17 cellular contexts compared by ENCODE assay signal in genomic region chr5:131302506-131302905, GRCh38. TPM values are rescaled to one million over a fixed set of nuclear protein-coding genes. Genes with fewer than 3 reads are reported as not detected.
DNase-seq lines count a peak whose midpoint lies in the region; ATAC-seq and TF ChIP-seq lines count a peak whose summit lies in the region.
"Had no signal": no experiment of that assay in that cellular context is flagged by ENCODE, and none has a peak within 500 bp of the region (broad histone marks: within the 10 kb centered on the region; RNA-seq: fewer than 3 reads in every experiment).

No MANE protein-coding gene starts in this region.

- peaks cover 79% of the 10 kb centered on the region for H3K79me2 ChIP-seq in hepatocyte

- H3K4me3 ChIP-seq in sigmoid colon = no peak overlapping the region
- no peak overlapping the region for H3K4me3 ChIP-seq in hepatocyte
- H3K4me3 ChIP-seq: Peyer's patch, prostate gland had no signal

- H3K27ac Mint-ChIP-seq in activated CD4-positive, alpha-beta T cell treated with anti-CD3 and anti-CD28 coated beads, Interleukin-2, amount 10 ng/mL, durations not matched to agents 24 days and 14 days = peak overlapping the region; percentile 19
- H3K27ac Mint-ChIP-seq in HFFc6 = 0 out of 2 replicates have a peak overlapping the region, but pooled peaks have one; percentile 4
- peak overlapping the region; percentile 87 for H3K27ac Mint-ChIP-seq in activated naive CD8-positive, alpha-beta T cell
- peak overlapping the region; percentile 4 to 71 (median 26) for H3K27ac Mint-ChIP-seq in naive B cell
- H3K27ac Mint-ChIP-seq: stimulated activated memory B cell treated with anti-CD40 and anti-IgM and Interleukin-4, amounts not matched to agents 10 μg/mL and 1 μg/mL and 100 μg/mL, for 72 hours; type B pancreatic cell had no signal

- no peaks in the 10 kb centered on the region for H4K20me1 ChIP-seq in hepatocyte (ENCODE audit: insufficient read depth, poor library complexity, severe bottlenecking)

- no peak for ATAC-seq in naive B cell (ENCODE audit: low read depth in 2 of 2)
- ATAC-seq: left ventricle myocardium superior; stimulated activated memory B cell treated with anti-CD40 and anti-IgM and Interleukin-4, amounts not matched to agents 10 μg/mL and 1 μg/mL and 100 μg/mL, for 72 hours had no signal

- H3K27ac ChIP-seq in sigmoid colon (no peak overlapping the region), hepatocyte (no peak overlapping the region)
- H3K27ac ChIP-seq: Peyer's patch, prostate gland had no signal

- H3K27me3 ChIP-seq in sigmoid colon (no peaks in the 10 kb centered on the region), hepatocyte (no peaks in the 10 kb centered on the region)
- H3K27me3 ChIP-seq: Peyer's patch had no signal

- H3K9me2 ChIP-seq in hepatocyte (replicated peaks; ENCODE audit: insufficient read depth) = no peaks in the 10 kb centered on the region

- H3K4me1 ChIP-seq in sigmoid colon (peaks cover 0 to 6% (median 2%) of the 10 kb centered on the region in 4 donors), hepatocyte (ENCODE audit: insufficient read depth) (peaks cover 8% of the 10 kb centered on the region)
- H3K4me1 ChIP-seq: prostate gland had no signal

- H3K27me3 Mint-ChIP-seq in activated CD4-positive, alpha-beta T cell treated with anti-CD3 and anti-CD28 coated beads, Interleukin-2, amount 10 ng/mL, durations not matched to agents 24 days and 14 days = no peaks in the 10 kb centered on the region
- H3K27me3 Mint-ChIP-seq in HFFc6 (ENCODE audit: insufficient read depth) (no peaks in the 10 kb centered on the region; the same call in 1 of the 2 replicates), naive B cell (no peaks in the 10 kb centered on the region)
- H3K27me3 Mint-ChIP-seq in activated naive CD8-positive, alpha-beta T cell = no peaks in the 10 kb centered on the region
- H3K27me3 Mint-ChIP-seq: stimulated activated memory B cell treated with anti-CD40 and anti-IgM and Interleukin-4, amounts not matched to agents 10 μg/mL and 1 μg/mL and 100 μg/mL, for 72 hours; type B pancreatic cell had no signal

- H2AFZ ChIP-seq in hepatocyte = no peak overlapping the region

- H3K4me3 Mint-ChIP-seq in activated CD4-positive, alpha-beta T cell treated with anti-CD3 and anti-CD28 coated beads, Interleukin-2, amount 10 ng/mL, durations not matched to agents 24 days and 14 days = no peak overlapping the region
- H3K4me3 Mint-ChIP-seq in HFFc6 (no peak overlapping the region), naive B cell (no peak overlapping the region)
- peak overlapping the region; percentile 11 for H3K4me3 Mint-ChIP-seq in activated naive CD8-positive, alpha-beta T cell
- H3K4me3 Mint-ChIP-seq: stimulated activated memory B cell treated with anti-CD40 and anti-IgM and Interleukin-4, amounts not matched to agents 10 μg/mL and 1 μg/mL and 100 μg/mL, for 72 hours; type B pancreatic cell had no signal

- WGBS in sigmoid colon, 2 donors = 43 to 69% methylated on average over 6 of the region's 6 CpGs
- 69% methylated on average over 6 of the region's 6 CpGs for WGBS in hepatocyte (ENCODE audit: low lambda C conversion rate, missing lambda C conversion rate)

- H3K9me3 ChIP-seq in sigmoid colon (no peaks in the 10 kb centered on the region), hepatocyte (ENCODE audit: low read depth) (no peaks in the 10 kb centered on the region)
- H3K9me3 ChIP-seq: Peyer's patch, prostate gland had no signal

- no peak for TF ChIP-seq POLR2A in sigmoid colon (IDR thresholded peaks at IDR 0.05)

- intact Hi-C loops in activated CD4-positive, alpha-beta T cell treated with anti-CD3 and anti-CD28 coated beads, Interleukin-2, amount 10 ng/mL, durations not matched to agents 24 days and 14 days (cut with micrococcal nuclease) = no loop called here
- intact Hi-C loops in sigmoid colon (cut with DNase I) = no loop called here

- TF ChIP-seq EP300 in sigmoid colon (IDR thresholded peaks at IDR 0.05) = no peak

- TF ChIP-seq CTCF in HFFc6 (IDR thresholded peaks at IDR 0.05) = no peak
- TF ChIP-seq CTCF in sigmoid colon (IDR thresholded peaks at IDR 0.05) = no peak
- no peak for TF ChIP-seq CTCF in hepatocyte (IDR thresholded peaks at IDR 0.05; ENCODE audit: poor library complexity)

- no peak for DNase-seq in activated CD4-positive, alpha-beta T cell treated with anti-CD3 and anti-CD28 coated beads, Interleukin-2, amount 10 ng/mL, durations not matched to agents 24 days and 14 days
- DNase-seq in activated CD4-positive, alpha-beta T cell treated with anti-CD3 and anti-CD28 coated beads for 1 hour = no peak
- DNase-seq in HFFc6 (no peak), naive B cell (no peak), nucleus accumbens (lab: John Stamatoyannopoulos, UW) (no peak), sigmoid colon (no peak), hepatocyte (ENCODE audit: low spot score) (no peak)
- DNase-seq: central memory CD4-positive, alpha-beta T cell; COR-L47; left ventricle myocardium superior; NCI-H1105; NCI-H82; Peyer's patch had no signal

- H3K4me1 Mint-ChIP-seq in activated CD4-positive, alpha-beta T cell treated with anti-CD3 and anti-CD28 coated beads, Interleukin-2, amount 10 ng/mL, durations not matched to agents 24 days and 14 days = peaks cover 49% of the 10 kb centered on the region
- H3K4me1 Mint-ChIP-seq in HFFc6 (ENCODE audit: low read depth) (peaks cover 37% of the 10 kb centered on the region), naive B cell (peaks cover 47 to 75% (median 55%) of the 10 kb centered on the region in 3 donors)
- peaks cover 72% of the 10 kb centered on the region for H3K4me1 Mint-ChIP-seq in activated naive CD8-positive, alpha-beta T cell (ENCODE audit: low read depth)

- peaks cover 43% of the 10 kb centered on the region for H3K36me3 Mint-ChIP-seq in activated CD4-positive, alpha-beta T cell treated with anti-CD3 and anti-CD28 coated beads, Interleukin-2, amount 10 ng/mL, durations not matched to agents 24 days and 14 days (ENCODE audit: low read depth)
- H3K36me3 Mint-ChIP-seq in HFFc6 (ENCODE audit: low read depth) (peaks cover 15% of the 10 kb centered on the region), naive B cell (peaks cover 8 to 9% of the 10 kb centered on the region in 2 donors)
- peaks cover 9% of the 10 kb centered on the region for H3K36me3 Mint-ChIP-seq in activated naive CD8-positive, alpha-beta T cell

- no peak overlapping the region for H3K4me2 ChIP-seq in hepatocyte

- H3K36me3 ChIP-seq in sigmoid colon = no peaks in the 10 kb centered on the region
- no peaks in the 10 kb centered on the region for H3K36me3 ChIP-seq in hepatocyte (replicated peaks; ENCODE audit: insufficient read depth, low read depth)
- H3K36me3 ChIP-seq: Peyer's patch, prostate gland had no signal

- no peaks in the 10 kb centered on the region for H3K9me3 Mint-ChIP-seq in activated CD4-positive, alpha-beta T cell treated with anti-CD3 and anti-CD28 coated beads, Interleukin-2, amount 10 ng/mL, durations not matched to agents 24 days and 14 days
- no peaks in the 10 kb centered on the region for H3K9me3 Mint-ChIP-seq in HFFc6
- H3K9me3 Mint-ChIP-seq in activated naive CD8-positive, alpha-beta T cell (ENCODE audit: low read depth) = no peaks in the 10 kb centered on the region
- peaks cover 0 to 12% (median 0%) of the 10 kb centered on the region in 7 donors for H3K9me3 Mint-ChIP-seq in naive B cell
- H3K9me3 Mint-ChIP-seq: type B pancreatic cell had no signal

RNA-seq across cellular contexts. Expression of gene CDC42SE2, which starts 38.7 kb away (rescaled TPM):
- 96.2 and 99.0 TPM in 2 replicates for total RNA-seq in activated CD4-positive, alpha-beta T cell treated with anti-CD3 and anti-CD28 coated beads, Interleukin-2, amount 10 ng/mL, durations not matched to agents 24 days and 14 days
- 10 to 100 TPM; 14.2 to 18.0 (median 16.4) TPM for total RNA-seq in HFFc6 (2021; fragmentation: NEBNext Ultra II Directional; extraction: Animal tissue kit (Norgen Biotek cat#: 25700))
- 100 to 1,000 TPM; 168 to 314 (median 243) TPM for polyA plus RNA-seq in naive B cell (ENCODE audit: low read depth in 6 of 6)
- total RNA-seq in sigmoid colon = 10 to 100 TPM; 24.1 to 33.2 (median 28.6) TPM
- polyA plus RNA-seq in sigmoid colon = 100 to 1,000 TPM in 1 of 3 donors, 10 to 100 TPM in 2; 67.1 to 109 (median 74.5) TPM
- 45.4 and 51.5 TPM in 2 replicates for total RNA-seq in hepatocyte
- polyA plus RNA-seq in hepatocyte = 21.9 and 27.2 TPM in 2 replicates

Comparison
In these comparisons a context has a peak if more than half of its experiments do, and no peak if none do; other contexts are left out.
1. H3K27ac Mint-ChIP-seq: peak in every context shown above with its lines; median percentile 87 in activated naive CD8-positive, alpha-beta T cell; 26 in naive B cell; 19 in activated CD4-positive, alpha-beta T cell treated with anti-CD3 and anti-CD28 coated beads, Interleukin-2, amount 10 ng/mL, durations not matched to agents 24 days and 14 days; 4 in HFFc6.